2 cellular contexts compared by ENCODE assay signal in genomic region chr6:143100429-143100828, GRCh38.
TF ChIP-seq lines count a peak whose summit lies in the region.

No MANE protein-coding gene starts in this region.

TF ChIP-seq in HepG2, 621 proteins besides CTCF, POLR2A, EP300 and RAD21:
- TF ChIP-seq PTBP1 (IDR thresholded peaks at IDR 0.05; ENCODE audit: low read depth, low read length, poor library complexity, severe bottlenecking) (no peak), NFYC (CRISPR knock-in tag; IDR thresholded peaks at IDR 0.05) (no peak), CEBPG (CRISPR knock-in tag; IDR thresholded peaks at IDR 0.05) (0 out of 2 replicates have a peak, but pooled peaks have one; percentile 27), CEBPB (IDR thresholded peaks at IDR 0.05; ENCODE audit: borderline replicate concordance, low read depth, low read length) (peak; percentile 87), PPARG (CRISPR knock-in tag; conservative IDR thresholded peaks at IDR 0.05) (no peak), KDM5A (IDR thresholded peaks at IDR 0.05; ENCODE audit: borderline replicate concordance, low read length) (no peak), BRCA1 (CRISPR knock-in tag; IDR thresholded peaks at IDR 0.05) (no peak)
- TF ChIP-seq, protein P1, sequence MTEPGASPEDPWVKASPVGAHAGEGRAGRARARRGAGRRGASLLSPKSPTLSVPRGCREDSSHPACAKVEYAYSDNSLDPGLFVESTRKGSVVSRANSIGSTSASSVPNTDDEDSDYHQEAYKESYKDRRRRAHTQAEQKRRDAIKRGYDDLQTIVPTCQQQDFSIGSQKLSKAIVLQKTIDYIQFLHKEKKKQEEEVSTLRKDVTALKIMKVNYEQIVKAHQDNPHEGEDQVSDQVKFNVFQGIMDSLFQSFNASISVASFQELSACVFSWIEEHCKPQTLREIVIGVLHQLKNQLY (CRISPR knock-in tag; IDR thresholded peaks at IDR 0.05), result no peak

TF ChIP-seq in K562, 482 proteins besides CTCF, POLR2A, EP300 and RAD21:
- no peak for TF ChIP-seq ZBTB9 (CRISPR knock-in tag; IDR thresholded peaks at IDR 0.05)
- TF ChIP-seq ETV5 (CRISPR knock-in tag; IDR thresholded peaks at IDR 0.05; ENCODE audit: low read depth), result no peak
- peak; percentile 87 for TF ChIP-seq CEBPB (tag; IDR thresholded peaks at IDR 0.05)
- no peak for TF ChIP-seq ZNF589 (CRISPR knock-in tag; IDR thresholded peaks at IDR 0.05; ENCODE audit: low read depth)
- no peak for TF ChIP-seq CEBPG (CRISPR knock-in tag; IDR thresholded peaks at IDR 0.05)
- peak; percentile 59 to 89; a peak in 3 of 4 replicates for TF ChIP-seq CEBPG (tag; conservative IDR thresholded peaks at IDR 0.05 in 1 of 2, IDR thresholded peaks at IDR 0.05 in 1 of 2)
- TF ChIP-seq, protein P2, sequence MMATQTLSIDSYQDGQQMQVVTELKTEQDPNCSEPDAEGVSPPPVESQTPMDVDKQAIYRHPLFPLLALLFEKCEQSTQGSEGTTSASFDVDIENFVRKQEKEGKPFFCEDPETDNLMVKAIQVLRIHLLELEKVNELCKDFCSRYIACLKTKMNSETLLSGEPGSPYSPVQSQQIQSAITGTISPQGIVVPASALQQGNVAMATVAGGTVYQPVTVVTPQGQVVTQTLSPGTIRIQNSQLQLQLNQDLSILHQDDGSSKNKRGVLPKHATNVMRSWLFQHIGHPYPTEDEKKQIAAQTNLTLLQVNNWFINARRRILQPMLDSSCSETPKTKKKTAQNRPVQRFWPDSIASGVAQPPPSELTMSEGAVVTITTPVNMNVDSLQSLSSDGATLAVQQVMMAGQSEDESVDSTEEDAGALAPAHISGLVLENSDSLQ (IDR thresholded peaks at IDR 0.05), result no peak
TF ChIP-seq in K562: peak in this region for 2.
